In the genomic region with DNA sequence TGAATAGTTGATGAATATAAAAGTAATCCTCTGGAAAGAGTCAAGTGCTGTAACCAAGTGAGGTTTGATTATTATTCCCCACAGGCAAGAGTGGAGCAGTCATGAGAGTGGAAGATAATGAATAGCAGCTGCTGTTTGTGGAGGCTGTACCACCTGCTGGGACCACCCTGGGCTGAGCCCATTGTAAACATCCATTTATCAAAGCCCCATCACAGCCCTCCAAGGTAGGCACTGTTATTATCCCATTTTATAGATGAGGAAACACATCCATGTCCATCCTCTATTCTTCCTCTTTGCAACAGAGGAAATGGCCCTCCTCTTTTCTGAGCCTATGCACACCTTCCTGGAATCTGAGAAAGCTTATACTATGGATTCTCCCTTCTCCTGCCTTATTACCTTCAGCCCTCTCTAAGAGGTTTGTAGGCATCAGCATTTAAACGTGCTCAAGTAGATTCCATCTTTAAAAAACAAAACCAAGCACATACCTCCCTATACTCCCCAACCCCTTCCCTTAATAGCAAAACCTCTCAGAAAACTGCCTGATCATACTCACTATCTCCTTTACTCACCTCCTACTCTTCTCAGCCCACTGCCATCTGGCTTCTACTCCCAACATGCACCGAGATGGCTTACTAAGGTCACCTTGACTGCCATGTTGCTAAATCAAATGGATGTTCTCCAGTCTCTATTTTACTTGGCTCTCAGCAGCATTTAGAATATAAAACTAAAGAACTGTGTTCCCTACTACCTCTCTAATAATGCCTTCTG, we compare ENCODE assay signal across 19 cellular contexts. TPM values are rescaled to one million over a fixed set of nuclear protein-coding genes. Genes with fewer than 3 reads are reported as not detected.
"Had no signal": no experiment of that assay in that cellular context is flagged by ENCODE, and none has a peak within 500 bp of the region (broad histone marks: within the 10 kb centered on the region; RNA-seq: fewer than 3 reads in every experiment).

No MANE protein-coding gene starts in this region.

- H3K4me3 Mint-ChIP-seq: activated CD8-positive, alpha-beta memory T cell treated with anti-CD3 and anti-CD28 coated beads, Interleukin-2, amount 10 ng/mL, durations not matched to agents 7 days and 5 days; activated naive CD4-positive, alpha-beta T cell treated with anti-CD3 and anti-CD28 coated beads, Interleukin-2, amount 10 ng/mL, durations not matched to agents 7 days and 5 days; dendritic cell treated with granulocyte-macrophage colony-stimulating factor and Interleukin-4, amounts not matched to agents 40 ng/mL and 50 ng/mL, for 4 days; memory B cell; naive thymus-derived CD4-positive, alpha-beta T cell had no signal

- DNase-seq: activated CD4-positive, alpha-beta T cell treated with anti-CD3 and anti-CD28 coated beads, Interleukin-2, amount 50 U/mL, for 48 hours; activated CD8-positive, alpha-beta memory T cell treated with anti-CD3 and anti-CD28 coated beads, Interleukin-2, amount 10 ng/mL, durations not matched to agents 7 days and 5 days; activated naive CD4-positive, alpha-beta T cell treated with anti-CD3 and anti-CD28 coated beads, Interleukin-2, amount 10 ng/mL, durations not matched to agents 7 days and 5 days; activated T-cell treated with anti-CD3 and anti-CD28 coated beads, Interleukin-2, amount 50 U/mL, for 1 hour; cerebellar nuclear complex; effector memory CD4-positive, alpha-beta T cell; foreskin keratinocyte; glutamatergic neuron; hypothalamus; kidney; left lung; mucosa of descending colon; naive thymus-derived CD4-positive, alpha-beta T cell; stimulated activated CD4-positive, alpha-beta T cell treated with anti-CD3 and anti-CD28 coated beads, Interleukin-2, amount 100 ng/mL, for 24 hours; stomach had no signal

- H3K27ac Mint-ChIP-seq: activated CD8-positive, alpha-beta memory T cell treated with anti-CD3 and anti-CD28 coated beads, Interleukin-2, amount 10 ng/mL, durations not matched to agents 7 days and 5 days; activated naive CD4-positive, alpha-beta T cell treated with anti-CD3 and anti-CD28 coated beads, Interleukin-2, amount 10 ng/mL, durations not matched to agents 7 days and 5 days; dendritic cell treated with granulocyte-macrophage colony-stimulating factor and Interleukin-4, amounts not matched to agents 40 ng/mL and 50 ng/mL, for 4 days; memory B cell; naive thymus-derived CD4-positive, alpha-beta T cell had no signal

- H3K4me1 Mint-ChIP-seq: activated CD8-positive, alpha-beta memory T cell treated with anti-CD3 and anti-CD28 coated beads, Interleukin-2, amount 10 ng/mL, durations not matched to agents 7 days and 5 days; activated naive CD4-positive, alpha-beta T cell treated with anti-CD3 and anti-CD28 coated beads, Interleukin-2, amount 10 ng/mL, durations not matched to agents 7 days and 5 days; memory B cell; naive thymus-derived CD4-positive, alpha-beta T cell had no signal

- H3K36me3 Mint-ChIP-seq: activated CD8-positive, alpha-beta memory T cell treated with anti-CD3 and anti-CD28 coated beads, Interleukin-2, amount 10 ng/mL, durations not matched to agents 7 days and 5 days; activated naive CD4-positive, alpha-beta T cell treated with anti-CD3 and anti-CD28 coated beads, Interleukin-2, amount 10 ng/mL, durations not matched to agents 7 days and 5 days; memory B cell had no signal

- H3K9me3 Mint-ChIP-seq: activated naive CD4-positive, alpha-beta T cell treated with anti-CD3 and anti-CD28 coated beads, Interleukin-2, amount 10 ng/mL, durations not matched to agents 7 days and 5 days; dendritic cell treated with granulocyte-macrophage colony-stimulating factor and Interleukin-4, amounts not matched to agents 40 ng/mL and 50 ng/mL, for 4 days had no signal

- ATAC-seq: activated CD8-positive, alpha-beta memory T cell treated with anti-CD3 and anti-CD28 coated beads, Interleukin-2, amount 10 ng/mL, durations not matched to agents 7 days and 5 days; foreskin keratinocyte; left lung; mucosa of descending colon; naive thymus-derived CD4-positive, alpha-beta T cell had no signal

RNA-seq across cellular contexts. Expression of gene CDH22, which starts 37.1 kb away (rescaled TPM):
- total RNA-seq: activated CD8-positive, alpha-beta memory T cell treated with anti-CD3 and anti-CD28 coated beads, Interleukin-2, amount 10 ng/mL, durations not matched to agents 7 days and 5 days; ascending aorta; foreskin keratinocyte; naive thymus-derived CD4-positive, alpha-beta T cell; renal cortical epithelial cell had no signal
